ENCODE assay signal across 20 cellular contexts in the genomic region with DNA sequence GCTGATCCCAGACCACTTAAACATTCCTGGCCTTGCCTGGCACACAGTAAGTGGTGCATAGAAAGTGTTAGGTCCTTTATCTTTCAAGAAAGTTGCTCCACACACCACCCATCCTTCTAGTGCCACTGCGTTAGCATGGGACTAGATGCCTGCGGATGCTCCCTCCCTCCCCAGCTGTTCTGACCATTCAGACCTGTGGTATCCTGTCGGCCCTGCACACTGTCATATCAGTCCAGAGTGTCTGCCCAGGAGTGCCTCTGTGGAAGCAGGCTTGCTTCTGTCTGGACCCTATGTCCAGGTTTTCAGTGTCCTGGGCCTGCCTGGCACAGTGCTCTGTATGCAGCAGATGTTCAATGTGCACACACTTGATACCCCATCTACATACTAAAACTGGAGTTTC. TPM values are rescaled to one million over a fixed set of nuclear protein-coding genes. Genes with fewer than 3 reads are reported as not detected.
DNase-seq lines count a peak whose midpoint lies in the region; ATAC-seq, FAIRE-seq and TF ChIP-seq lines count a peak whose summit lies in the region.
"Had no signal": no experiment of that assay in that cellular context is flagged by ENCODE, and none has a peak within 500 bp of the region (broad histone marks: within the 10 kb centered on the region; RNA-seq: fewer than 3 reads in every experiment).

No MANE protein-coding gene starts in this region.

- ATAC-seq in WTC11 = no peak
- ATAC-seq: PC-3 had no signal

- intact Hi-C loops in posterior vena cava (cut with DNase I) = no loop called here

- no peak overlapping the region for H3K4me3 ChIP-seq in neural progenitor cell

- no peak overlapping the region for H3K27ac ChIP-seq in neural progenitor cell
- H3K27ac ChIP-seq: C4-2B, KMS-11 had no signal

- no peak overlapping the region for H3K9ac ChIP-seq in neural progenitor cell
- H3K9ac ChIP-seq: KMS-11 had no signal

- H3K27ac Mint-ChIP-seq in activated naive CD4-positive, alpha-beta T cell treated with anti-CD3 and anti-CD28 coated beads, Interleukin-2, amount 50 U/mL, for 24 hours = peak overlapping the region; percentile 51
- H3K27ac Mint-ChIP-seq in chondrocyte (ENCODE audit: unreplicated experiment) (peak overlapping the region; percentile 57), neural progenitor cell (peak overlapping the region; percentile 58), WTC11 (no peak overlapping the region)

- H2AFZ ChIP-seq in neural progenitor cell (replicated peaks) = no peak overlapping the region

- TF ChIP-seq CTCF in chondrocyte (IDR thresholded peaks at IDR 0.05) (no peak), neural progenitor cell (IDR thresholded peaks at IDR 0.05) (no peak), WTC11 (IDR thresholded peaks at IDR 0.05) (no peak)

- H3K36me3 ChIP-seq in neural progenitor cell = no peaks in the 10 kb centered on the region

- CTCF ChIA-PET in WTC11 (lab: Charles Lee) = no interaction called here

- H3K27me3 Mint-ChIP-seq in activated naive CD4-positive, alpha-beta T cell treated with anti-CD3 and anti-CD28 coated beads, Interleukin-2, amount 50 U/mL, for 24 hours = no peaks in the 10 kb centered on the region
- H3K27me3 Mint-ChIP-seq in chondrocyte (ENCODE audit: low read depth) (no peaks in the 10 kb centered on the region), neural progenitor cell (ENCODE audit: insufficient read depth, low read depth) (peaks cover 2% of the 10 kb centered on the region), WTC11 (ENCODE audit: low read depth) (no peaks in the 10 kb centered on the region)

- H3K9me3 Mint-ChIP-seq in activated naive CD4-positive, alpha-beta T cell treated with anti-CD3 and anti-CD28 coated beads, Interleukin-2, amount 50 U/mL, for 24 hours = no peaks in the 10 kb centered on the region
- no peaks in the 10 kb centered on the region for H3K9me3 Mint-ChIP-seq in chondrocyte (ENCODE audit: low read depth)
- H3K9me3 Mint-ChIP-seq in neural progenitor cell = no peaks in the 10 kb centered on the region
- no peaks in the 10 kb centered on the region for H3K9me3 Mint-ChIP-seq in WTC11

- no peaks in the 10 kb centered on the region for H3K9me3 ChIP-seq in neural progenitor cell (ENCODE audit: low read depth)

- no peak overlapping the region for H3K4me2 ChIP-seq in neural progenitor cell
- H3K4me2 ChIP-seq: KMS-11 had no signal

- no peaks in the 10 kb centered on the region for H3K79me2 ChIP-seq in neural progenitor cell (ENCODE audit: low read depth)

- FAIRE-seq in GM12891 (lab: Jason Lieb, UNC) = no peak
- FAIRE-seq in urothelium cell line (lab: Jason Lieb, UNC) = no peak
- FAIRE-seq: GM19239 had no signal

- H4K20me1 ChIP-seq in neural progenitor cell (ENCODE audit: low read depth) = no peaks in the 10 kb centered on the region

- peaks cover 29% of the 10 kb centered on the region for H3K4me1 Mint-ChIP-seq in activated naive CD4-positive, alpha-beta T cell treated with anti-CD3 and anti-CD28 coated beads, Interleukin-2, amount 50 U/mL, for 24 hours
- H3K4me1 Mint-ChIP-seq in chondrocyte (ENCODE audit: low read depth) (peaks cover 34% of the 10 kb centered on the region), neural progenitor cell (no peaks in the 10 kb centered on the region), WTC11 (peaks cover 28% of the 10 kb centered on the region)

- H3K4me1 ChIP-seq in neural progenitor cell = no peaks in the 10 kb centered on the region

- no peaks in the 10 kb centered on the region for H3K27me3 ChIP-seq in neural progenitor cell

- peak; percentile 42; the same call in 1 of the 2 replicates for TF ChIP-seq POLR2A in GM12891 (IDR thresholded peaks at IDR 0.05; ENCODE audit: low read depth, low read length)

- POLR2A ChIA-PET in WTC11 (lab: Charles Lee) = no interaction called here

- no peak for DNase-seq in activated naive CD4-positive, alpha-beta T cell treated with anti-CD3 and anti-CD28 coated beads, Interleukin-2, amount 50 U/mL, for 16 hours
- DNase-seq in GM12891 (ENCODE audit: insufficient read length, low spot score) (no peak), chondrocyte (ENCODE audit: low spot score) (no peak), neural progenitor cell (ENCODE audit: low spot score) (no peak), posterior vena cava (ENCODE audit: low spot score) (no peak), urothelium cell line (ENCODE audit: low spot score) (no peak), WTC11 (ENCODE audit: low spot score) (no peak)
- DNase-seq: COR-L47, DMS153, H7, NCI-H1048, NCI-H146, NCI-H2081, NCI-H510A, NCI-H774, PC-3 had no signal

- H3F3A ChIP-seq in neural progenitor cell (ENCODE audit: low read depth) = no peaks in the 10 kb centered on the region

- H3K36me3 Mint-ChIP-seq in activated naive CD4-positive, alpha-beta T cell treated with anti-CD3 and anti-CD28 coated beads, Interleukin-2, amount 50 U/mL, for 24 hours = peaks cover 7% of the 10 kb centered on the region
- peaks cover 25% of the 10 kb centered on the region for H3K36me3 Mint-ChIP-seq in chondrocyte (ENCODE audit: low read depth)
- peaks cover 5% of the 10 kb centered on the region for H3K36me3 Mint-ChIP-seq in neural progenitor cell
- H3K36me3 Mint-ChIP-seq in WTC11 = no peaks in the 10 kb centered on the region

- no peak overlapping the region for H3K4me3 Mint-ChIP-seq in activated naive CD4-positive, alpha-beta T cell treated with anti-CD3 and anti-CD28 coated beads, Interleukin-2, amount 50 U/mL, for 24 hours
- H3K4me3 Mint-ChIP-seq in chondrocyte (ENCODE audit: unreplicated experiment) (no peak overlapping the region), neural progenitor cell (no peak overlapping the region), WTC11 (no peak overlapping the region)

TF ChIP-seq in GM12891, 5 proteins besides CTCF, POLR2A, EP300 and RAD21:
- TF ChIP-seq PAX5 (IDR thresholded peaks at IDR 0.05; ENCODE audit: insufficient read depth, low read length, severe bottlenecking) (no peak), POU2F2 (IDR thresholded peaks at IDR 0.05; ENCODE audit: low read depth, low read length) (no peak), POLR2AphosphoS5 (IDR thresholded peaks at IDR 0.05; ENCODE audit: low read depth, low read length) (no peak)

TF ChIP-seq in WTC11, 78 proteins besides CTCF, POLR2A, EP300 and RAD21 (continues in another document):
- no peak for TF ChIP-seq ARID4B (CRISPR knock-in tag; IDR thresholded peaks at IDR 0.05; ENCODE audit: borderline replicate concordance)
- TF ChIP-seq ZNF425 (CRISPR knock-in tag; conservative IDR thresholded peaks at IDR 0.05) = no peak
- TF ChIP-seq GABPB1 (CRISPR knock-in tag; IDR thresholded peaks at IDR 0.05) = no peak
- TF ChIP-seq ZNF263 (CRISPR knock-in tag; IDR thresholded peaks at IDR 0.05; ENCODE audit: low read depth) = no peak

RNA-seq across cellular contexts. Expression of gene SMU1, which starts 38.3 kb away (rescaled TPM):
- 11.9 TPM for polyA plus RNA-seq in GM12891 (2012; ENCODE audit: low read depth, missing spikeins)
- total RNA-seq in chondrocyte (17.4 to 21.1 TPM (median 17.5 TPM) in 3 replicates), neural progenitor cell (ENCODE audit: low replicate concordance) (28.6 and 34.9 TPM in 2 replicates), posterior vena cava (10 to 100 TPM; 15.8 to 16.8 TPM), WTC11 (2021) (23.2 to 23.3 TPM (median 23.2 TPM) in 3 replicates)

RNA-seq across cellular contexts. Expression of gene B4GALT1, which starts 52.4 kb away (rescaled TPM):
- polyA plus RNA-seq in GM12891 (2012; ENCODE audit: low read depth, missing spikeins) = 35.2 TPM
- total RNA-seq in chondrocyte (59.0 to 83.5 TPM (median 60.2 TPM) in 3 replicates), neural progenitor cell (ENCODE audit: low replicate concordance) (7.3 and 7.5 TPM in 2 replicates), posterior vena cava (100 to 1,000 TPM in 1 of 2 donors, 10 to 100 TPM in 1; 76.8 to 107 TPM), WTC11 (2021) (19.1 to 20.2 TPM (median 19.8 TPM) in 3 replicates)
